ENCODE assay signal across 8 cellular contexts in the genomic region with DNA sequence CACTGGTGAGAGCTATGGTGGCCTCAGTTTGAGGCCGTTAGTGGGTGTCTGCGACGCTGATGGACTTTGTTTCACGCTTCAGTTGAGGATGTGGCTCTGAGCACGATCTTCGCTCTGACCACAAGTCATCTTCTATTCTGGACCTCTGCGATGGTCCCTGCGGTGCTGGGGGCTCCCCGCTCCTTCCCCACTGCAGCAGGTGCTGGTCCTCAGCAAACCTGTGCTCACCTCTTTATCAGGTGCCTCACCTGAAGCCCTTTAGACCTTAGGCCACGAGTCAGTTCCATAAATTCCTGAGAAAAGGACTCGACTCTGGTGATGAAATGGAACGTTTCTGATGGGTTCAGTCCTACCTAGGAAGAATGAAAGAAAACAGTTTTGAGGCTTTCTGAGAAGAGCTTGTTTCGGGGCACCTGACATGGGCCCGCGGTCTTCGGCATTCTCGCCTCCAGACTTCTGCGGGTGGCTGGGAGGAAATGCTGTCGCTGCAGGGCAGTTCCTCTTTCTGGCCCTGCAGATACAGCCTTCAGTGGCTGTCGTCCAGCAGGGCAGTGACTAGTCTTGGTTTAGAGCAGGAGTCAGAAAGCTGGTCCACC. TPM values are rescaled to one million over a fixed set of nuclear protein-coding genes. Genes with fewer than 3 reads are reported as not detected.
DNase-seq lines count a peak whose midpoint lies in the region; ATAC-seq and TF ChIP-seq lines count a peak whose summit lies in the region.

No MANE protein-coding gene starts in this region.

- H3K4me2 ChIP-seq in OCI-LY3 (ENCODE audit: low read length): peak overlapping the region; percentile 100

- intact Hi-C loops in left cardiac atrium (cut with DNase I): no loop called here

- H3K27me3 ChIP-seq in OCI-LY3 (ENCODE audit: low read depth, low read length): no peaks in the 10 kb centered on the region

- peak overlapping the region; percentile 77 for H3K4me3 ChIP-seq in OCI-LY3 (ENCODE audit: low read length)

- H3K4me1 ChIP-seq in OCI-LY3 (ENCODE audit: low read length): peaks cover 31% of the 10 kb centered on the region

- DNase-seq in GF-D8 (lab: John Stamatoyannopoulos, UW) (peak; percentile 69), left cardiac atrium (peak; percentile 46), NCI-H1417 treated with DMSO at 0.1 percent for 48 hours (lab: John Stamatoyannopoulos, UW) (no peak), NCI-H2196 (lab: John Stamatoyannopoulos, UW; ENCODE audit: unreplicated experiment) (no peak), NCI-H1436 treated with DMSO at 0.1 percent for 48 hours (lab: John Stamatoyannopoulos, UW) (no peak), cortex of kidney (lab: John Stamatoyannopoulos, UW) (no peak)

- no peak for TF ChIP-seq CTCF in OCI-LY3 (IDR thresholded peaks at IDR 0.05; ENCODE audit: low read depth, low read length)

- H3K9me3 ChIP-seq in OCI-LY3 (ENCODE audit: insufficient read depth, low read length): no peaks in the 10 kb centered on the region

- peaks cover 19% of the 10 kb centered on the region for H3K36me3 ChIP-seq in OCI-LY3 (replicated peaks; ENCODE audit: low read depth, low read length)

- H4K20me1 ChIP-seq in OCI-LY3 (ENCODE audit: insufficient read depth, low read length): peaks cover 35% of the 10 kb centered on the region

- peak overlapping the region; percentile 99 for H3K27ac ChIP-seq in OCI-LY3 (ENCODE audit: low read length)

- H3K79me2 ChIP-seq in OCI-LY3 (ENCODE audit: low read length): peaks cover 71% of the 10 kb centered on the region

- ATAC-seq in GM21390 (IDR thresholded peaks at IDR 0.05; ENCODE audit: unreplicated experiment) (peak; percentile 55), left cardiac atrium (no peak)

- H2AFZ ChIP-seq in OCI-LY3 (ENCODE audit: low read depth, low read length): no peak overlapping the region

- H3K9ac ChIP-seq in OCI-LY3 (ENCODE audit: low read length): peak overlapping the region; percentile 75

RNA-seq across cellular contexts. Expression of a gene that starts 4.7 kb away (rescaled TPM):
- 10 to 100 TPM; 11.6 to 15.2 TPM for total RNA-seq in left cardiac atrium

RNA-seq across cellular contexts. Expression of a gene that starts 33.0 kb away (rescaled TPM):
- under 1 TPM; 0.44 to 0.65 TPM for total RNA-seq in left cardiac atrium

Comparison
In these comparisons a context has a peak if more than half of its experiments do, and no peak if none do; other contexts are left out.
1. DNase-seq: peak in GF-D8 (single experiment) and left cardiac atrium (single experiment); none in NCI-H1417 treated with DMSO at 0.1 percent for 48 hours (single experiment), NCI-H2196 (single experiment), NCI-H1436 treated with DMSO at 0.1 percent for 48 hours (single experiment) and cortex of kidney (single experiment).